In genomic region chr15:73688455-73688854, GRCh38 we compare ENCODE assay signal across 14 cellular contexts. TPM values are rescaled to one million over a fixed set of nuclear protein-coding genes. Genes with fewer than 3 reads are reported as not detected.
DNase-seq lines count a peak whose midpoint lies in the region; ATAC-seq and TF ChIP-seq lines count a peak whose summit lies in the region.
"Had no signal": no experiment of that assay in that cellular context is flagged by ENCODE, and none has a peak within 500 bp of the region (broad histone marks: within the 10 kb centered on the region; RNA-seq: fewer than 3 reads in every experiment).

No MANE protein-coding gene starts in this region.

- H3K36me3 Mint-ChIP-seq in chondrocyte (ENCODE audit: low read depth): no peaks in the 10 kb centered on the region
- H3K36me3 Mint-ChIP-seq in activated CD8-positive, alpha-beta T cell treated with anti-CD3 and anti-CD28 coated beads, Interleukin-2, amount 10 ng/mL, durations not matched to agents 7 days and 5 days (ENCODE audit: low read depth): no peaks in the 10 kb centered on the region

- POLR2A ChIA-PET in activated CD8-positive, alpha-beta T cell treated with anti-CD3 and anti-CD28 coated beads, Interleukin-2, amount 10 ng/mL, durations not matched to agents 7 days and 5 days (lab: Charles Lee): no interaction called here

- H3K4me1 Mint-ChIP-seq in chondrocyte (ENCODE audit: low read depth): peaks cover 37% of the 10 kb centered on the region
- H3K4me1 Mint-ChIP-seq in activated CD8-positive, alpha-beta T cell treated with anti-CD3 and anti-CD28 coated beads, Interleukin-2, amount 10 ng/mL, durations not matched to agents 7 days and 5 days (ENCODE audit: low read depth): peaks cover 8% of the 10 kb centered on the region

- H3K36me3 ChIP-seq in mesodermal cell (ENCODE audit: control insufficient read depth, insufficient read depth, low read length): peaks cover 27% of the 10 kb centered on the region
- H3K36me3 ChIP-seq: heart right ventricle, left lung, upper lobe of left lung had no signal

- WGBS in mesodermal cell (ENCODE audit: insufficient coverage in 2 of 2), 2 experiments: 89 to 98% methylated on average over 6 of the region's 6 CpGs

- CTCF ChIA-PET in activated CD8-positive, alpha-beta T cell treated with anti-CD3 and anti-CD28 coated beads, Interleukin-2, amount 10 ng/mL, durations not matched to agents 7 days and 5 days (lab: Charles Lee): interaction anchor here (0.6 to 3.7 kb wide), 3 partner anchors 11 to 16 kb away, joined by 3 to 30 read pairs (median 4); no protein-coding TSS in a partner anchor

- no peak overlapping the region for H3K4me3 Mint-ChIP-seq in chondrocyte (ENCODE audit: unreplicated experiment)
- no peak overlapping the region for H3K4me3 Mint-ChIP-seq in activated CD8-positive, alpha-beta T cell treated with anti-CD3 and anti-CD28 coated beads, Interleukin-2, amount 10 ng/mL, durations not matched to agents 7 days and 5 days

- peaks cover 63% of the 10 kb centered on the region for H3K4me1 ChIP-seq in mesodermal cell (ENCODE audit: control insufficient read depth, insufficient read depth, low read length, poor library complexity, severe bottlenecking)

- DNase-seq in A172 (ENCODE audit: low spot score) (peak; percentile 46), OCI-M1 (lab: John Stamatoyannopoulos, UW) (peak; percentile 43), chondrocyte (ENCODE audit: low spot score) (no peak), NCI-H345 treated with DMSO at 0.1 percent for 48 hours (lab: John Stamatoyannopoulos, UW; ENCODE audit: unreplicated experiment) (no peak)
- DNase-seq in activated effector memory CD4-positive, alpha-beta T cell treated with anti-CD3 and anti-CD28 coated beads, Interleukin-2, amount 50 U/mL, for 16 hours: no peak
- DNase-seq in activated CD8-positive, alpha-beta T cell treated with anti-CD3 and anti-CD28 coated beads, Interleukin-2, amount 10 ng/mL, durations not matched to agents 7 days and 5 days: no peak
- DNase-seq: heart right ventricle, NCI-H1417 treated with DMSO at 0.1 percent for 48 hours, NCI-H524 treated with DMSO at 0.1 percent for 48 hours, nephron progenitor cell had no signal

- no peak for TF ChIP-seq CTCF in chondrocyte (IDR thresholded peaks at IDR 0.05)

- H3K27ac ChIP-seq in mesodermal cell (ENCODE audit: low read depth, low read length, severe bottlenecking): peak overlapping the region; percentile 79
- H3K27ac ChIP-seq: left lung, upper lobe of left lung had no signal

- H3K27me3 Mint-ChIP-seq in chondrocyte (ENCODE audit: low read depth): no peaks in the 10 kb centered on the region
- peaks cover 49% of the 10 kb centered on the region for H3K27me3 Mint-ChIP-seq in activated CD8-positive, alpha-beta T cell treated with anti-CD3 and anti-CD28 coated beads, Interleukin-2, amount 10 ng/mL, durations not matched to agents 7 days and 5 days (ENCODE audit: low read depth)

- H3K4me3 ChIP-seq in mesodermal cell (ENCODE audit: extremely low read depth, insufficient read depth, low read length, poor library complexity, severe bottlenecking): no peak overlapping the region
- H3K4me3 ChIP-seq: heart right ventricle, left lung, upper lobe of left lung had no signal

- H3K27ac Mint-ChIP-seq in chondrocyte (ENCODE audit: unreplicated experiment): peak overlapping the region; percentile 95
- H3K27ac Mint-ChIP-seq in activated CD8-positive, alpha-beta T cell treated with anti-CD3 and anti-CD28 coated beads, Interleukin-2, amount 10 ng/mL, durations not matched to agents 7 days and 5 days: no peak overlapping the region

- no peaks in the 10 kb centered on the region for H3K9me3 Mint-ChIP-seq in chondrocyte (ENCODE audit: low read depth)
- no peaks in the 10 kb centered on the region for H3K9me3 Mint-ChIP-seq in activated CD8-positive, alpha-beta T cell treated with anti-CD3 and anti-CD28 coated beads, Interleukin-2, amount 10 ng/mL, durations not matched to agents 7 days and 5 days (ENCODE audit: insufficient read depth)
- H3K9me3 Mint-ChIP-seq: nephron progenitor cell had no signal

- no peak for ATAC-seq in activated CD8-positive, alpha-beta T cell treated with anti-CD3 and anti-CD28 coated beads, Interleukin-2, amount 10 ng/mL, durations not matched to agents 7 days and 5 days
- ATAC-seq in HG03097 (IDR thresholded peaks at IDR 0.05; ENCODE audit: low FRiP score, unreplicated experiment): no peak

- H3K9me3 ChIP-seq in mesodermal cell (ENCODE audit: control insufficient read depth, low read length): no peaks in the 10 kb centered on the region
- H3K9me3 ChIP-seq: heart right ventricle, left lung, upper lobe of left lung had no signal

RNA-seq across cellular contexts. Expression of gene CD276, which starts 4.3 kb away (rescaled TPM):
- 121 and 158 TPM in 2 replicates for total RNA-seq in A172 (2014; rRNA removed; shearing (Covaris generic))
- total RNA-seq in chondrocyte: 157 to 196 TPM (median 192 TPM) in 3 replicates
- polyA plus RNA-seq in mesodermal cell (2013, experiment 1 of 2): 267 TPM
- 234 TPM for polyA plus RNA-seq in mesodermal cell (2013, experiment 2 of 2)
- total RNA-seq in activated CD8-positive, alpha-beta T cell treated with anti-CD3 and anti-CD28 coated beads, Interleukin-2, amount 10 ng/mL, durations not matched to agents 7 days and 5 days: not detected

RNA-seq across cellular contexts. Expression of gene NPTN, which starts 55.3 kb away (rescaled TPM):
- 77.2 and 99.0 TPM in 2 replicates for total RNA-seq in A172 (2014; rRNA removed; shearing (Covaris generic))
- 232 to 256 TPM (median 252 TPM) in 3 replicates for total RNA-seq in chondrocyte
- polyA plus RNA-seq in mesodermal cell (2013, experiment 1 of 2): 148 TPM
- polyA plus RNA-seq in mesodermal cell (2013, experiment 2 of 2): 150 TPM
- total RNA-seq in activated CD8-positive, alpha-beta T cell treated with anti-CD3 and anti-CD28 coated beads, Interleukin-2, amount 10 ng/mL, durations not matched to agents 7 days and 5 days: 10 to 100 TPM; 31.4 to 33.0 TPM

Comparison
In these comparisons a context has a peak if more than half of its experiments do, and no peak if none do; other contexts are left out.
1. DNase-seq: peak in A172 (single experiment) and OCI-M1 (single experiment); none in chondrocyte (single experiment), NCI-H345 treated with DMSO at 0.1 percent for 48 hours (single experiment), activated effector memory CD4-positive, alpha-beta T cell treated with anti-CD3 and anti-CD28 coated beads, Interleukin-2, amount 50 U/mL, for 16 hours (single experiment) and activated CD8-positive, alpha-beta T cell treated with anti-CD3 and anti-CD28 coated beads, Interleukin-2, amount 10 ng/mL, durations not matched to agents 7 days and 5 days (single experiment).
2. RNA of gene CD276, which starts 4.3 kb away (total RNA-seq): 157 to 196 TPM in chondrocyte and 121 to 158 TPM in A172; not detected in activated CD8-positive, alpha-beta T cell treated with anti-CD3 and anti-CD28 coated beads, Interleukin-2, amount 10 ng/mL, durations not matched to agents 7 days and 5 days; every median in the first group is over 100 times any median in the second.